10 cellular contexts compared by ENCODE assay signal in genomic region chr18:77560334-77560970, GRCh38.
A peak's percentile ranks its signal among the peaks of the same experiment; 100 is the strongest.
DNase-seq lines count a peak whose midpoint lies in the region; ATAC-seq and TF ChIP-seq lines count a peak whose summit lies in the region.
"Had no signal": no experiment of that assay in that cellular context is flagged by ENCODE, and none has a peak within 500 bp of the region (broad histone marks: within the 10 kb centered on the region; RNA-seq: fewer than 3 reads in every experiment).

No MANE protein-coding gene starts in this region.

- DNase-seq in mesothelial cell of epicardium (ENCODE audit: low spot score in 2 of 2, unreplicated experiment in 2 of 2) (no peak), SIG-M5 (lab: John Stamatoyannopoulos, UW) (no peak), colonic mucosa (no peak)
- DNase-seq: DMS 273 treated with DMSO at 0.1 percent for 48 hours had no signal

- H3K4me1 ChIP-seq in gastroesophageal sphincter = no peaks in the 10 kb centered on the region
- no peaks in the 10 kb centered on the region for H3K4me1 ChIP-seq in colonic mucosa

- no peak overlapping the region for H3K4me3 ChIP-seq in gastroesophageal sphincter
- no peak overlapping the region for H3K4me3 ChIP-seq in colonic mucosa

- H3K4me1 Mint-ChIP-seq in brain (peaks cover 19% of the 10 kb centered on the region), mesothelial cell of epicardium (no peaks in the 10 kb centered on the region)

- H3K27ac Mint-ChIP-seq in brain (peak overlapping the region in 3 of 5 experiments; percentile 32 to 53 (median 39)), mesothelial cell of epicardium (no peak overlapping the region)
- H3K27ac Mint-ChIP-seq: dendritic cell treated with granulocyte-macrophage colony-stimulating factor and Interleukin-4, amounts not matched to agents 40 ng/mL and 50 ng/mL, for 4 days had no signal

- H3K9me3 Mint-ChIP-seq in brain (no peaks in the 10 kb centered on the region), mesothelial cell of epicardium (no peaks in the 10 kb centered on the region)
- H3K9me3 Mint-ChIP-seq: dendritic cell treated with granulocyte-macrophage colony-stimulating factor and Interleukin-4, amounts not matched to agents 40 ng/mL and 50 ng/mL, for 4 days had no signal

- H3K27me3 ChIP-seq in gastroesophageal sphincter = no peaks in the 10 kb centered on the region
- H3K27me3 ChIP-seq in colonic mucosa = no peaks in the 10 kb centered on the region

- H3K4me3 Mint-ChIP-seq in brain = no peak overlapping the region
- no peak overlapping the region for H3K4me3 Mint-ChIP-seq in mesothelial cell of epicardium
- H3K4me3 Mint-ChIP-seq: dendritic cell treated with granulocyte-macrophage colony-stimulating factor and Interleukin-4, amounts not matched to agents 40 ng/mL and 50 ng/mL, for 4 days had no signal

- H3K36me3 ChIP-seq in gastroesophageal sphincter = no peaks in the 10 kb centered on the region
- H3K36me3 ChIP-seq in colonic mucosa = no peaks in the 10 kb centered on the region

- H3K27me3 Mint-ChIP-seq in brain (no peaks in the 10 kb centered on the region), mesothelial cell of epicardium (ENCODE audit: low read depth) (no peaks in the 10 kb centered on the region)
- H3K27me3 Mint-ChIP-seq: dendritic cell treated with granulocyte-macrophage colony-stimulating factor and Interleukin-4, amounts not matched to agents 40 ng/mL and 50 ng/mL, for 4 days had no signal

- H3K9me3 ChIP-seq in gastroesophageal sphincter (no peaks in the 10 kb centered on the region), colonic mucosa (no peaks in the 10 kb centered on the region)

- H3K9ac ChIP-seq in colonic mucosa (ENCODE audit: low read depth in 2 of 2, low read length in 2 of 2) = no peak overlapping the region

- no peaks in the 10 kb centered on the region for H3K36me3 Mint-ChIP-seq in brain
- no peaks in the 10 kb centered on the region for H3K36me3 Mint-ChIP-seq in mesothelial cell of epicardium

- ATAC-seq in GM18508 (IDR thresholded peaks at IDR 0.05; ENCODE audit: insufficient read depth, unreplicated experiment) (peak; percentile 66), GM19452 (IDR thresholded peaks at IDR 0.05; ENCODE audit: unreplicated experiment) (peak; percentile 84), HG03095 (IDR thresholded peaks at IDR 0.05; ENCODE audit: unreplicated experiment) (peak; percentile 68), gastroesophageal sphincter (no peak)

- TF ChIP-seq CTCF in brain (conservative IDR thresholded peaks at IDR 0.05) (no peak), mesothelial cell of epicardium (IDR thresholded peaks at IDR 0.05; ENCODE audit: unreplicated experiment) (no peak), gastroesophageal sphincter (IDR thresholded peaks at IDR 0.05) (no peak), colonic mucosa (IDR thresholded peaks at IDR 0.05) (no peak)

- 64 to 83% methylated on average over 2 to 3 of the region's 3 CpGs for WGBS in gastroesophageal sphincter (ENCODE audit: low coverage in 1 of 2), 2 donors

- no peak for TF ChIP-seq POLR2A in gastroesophageal sphincter (IDR thresholded peaks at IDR 0.05)

- no peak for TF ChIP-seq EP300 in gastroesophageal sphincter (IDR thresholded peaks at IDR 0.05)

- no peak overlapping the region for H3K27ac ChIP-seq in gastroesophageal sphincter
- H3K27ac ChIP-seq in colonic mucosa = no peak overlapping the region

- intact Hi-C loops in colonic mucosa (cut with DNase I) = no loop called here
